ENCODE assay signal across 20 cellular contexts in the genomic region with DNA sequence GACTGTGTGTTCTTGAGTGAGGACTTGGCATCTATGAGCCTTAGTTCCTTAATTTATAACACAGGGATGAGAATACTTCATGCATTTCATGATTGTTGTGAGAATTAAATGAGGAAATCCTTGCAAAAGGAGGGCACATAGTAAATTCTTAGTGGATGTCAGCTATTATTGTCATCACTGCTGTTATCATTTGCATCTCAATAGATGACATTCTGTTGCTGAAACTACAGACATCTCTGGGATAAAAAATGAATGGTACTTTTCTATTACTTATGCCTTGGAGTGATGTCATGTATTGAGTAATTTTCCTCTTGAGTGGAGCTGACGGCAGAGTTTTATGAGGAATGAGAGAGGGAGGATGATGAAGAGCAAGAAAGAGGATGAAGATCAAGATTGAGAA.
DNase-seq lines count a peak whose midpoint lies in the region; ATAC-seq and TF ChIP-seq lines count a peak whose summit lies in the region.
"Had no signal": no experiment of that assay in that cellular context is flagged by ENCODE, and none has a peak within 500 bp of the region (broad histone marks: within the 10 kb centered on the region; RNA-seq: fewer than 3 reads in every experiment).

No MANE protein-coding gene starts in this region.

- no peak overlapping the region for H3K27ac ChIP-seq in GM23338 (ENCODE audit: low read depth)
- peak overlapping the region; percentile 79 for H3K27ac ChIP-seq in neural cell (ENCODE audit: low read length)
- H3K27ac ChIP-seq in testis = no peak overlapping the region

- H3K36me3 ChIP-seq in GM23338 (ENCODE audit: insufficient read depth) = no peaks in the 10 kb centered on the region
- no peaks in the 10 kb centered on the region for H3K36me3 ChIP-seq in neural cell (ENCODE audit: insufficient read depth, low read length)
- no peaks in the 10 kb centered on the region for H3K36me3 ChIP-seq in testis (ENCODE audit: low read depth, missing control alignments)
- H3K36me3 ChIP-seq: BE2C, MG63 had no signal

- H3K9me2 ChIP-seq in GM23338 (ENCODE audit: insufficient read depth) (no peaks in the 10 kb centered on the region), neural cell (ENCODE audit: insufficient read depth, low read length) (no peaks in the 10 kb centered on the region)

- TF ChIP-seq CTCF in AG10803 (conservative IDR thresholded peaks at IDR 0.05; ENCODE audit: low read length) (no peak), GM23338 (conservative IDR thresholded peaks at IDR 0.05; ENCODE audit: low read depth in 2 of 2) (no peak), neural cell (IDR thresholded peaks at IDR 0.05; ENCODE audit: poor library complexity, severe bottlenecking) (no peak), testis (IDR thresholded peaks at IDR 0.05) (no peak)

- TF ChIP-seq POLR2A in testis (IDR thresholded peaks at IDR 0.05) = no peak

- H3K4me2 ChIP-seq in GM23338 = peak overlapping the region; percentile 33
- no peak overlapping the region for H3K4me2 ChIP-seq in neural cell (ENCODE audit: low read length)

- H3F3A ChIP-seq in GM23338 (replicated peaks; ENCODE audit: low read depth) = no peaks in the 10 kb centered on the region
- H3F3A ChIP-seq in neural cell (ENCODE audit: insufficient read depth, low read length, poor library complexity, severe bottlenecking) = no peaks in the 10 kb centered on the region

- H3K27me3 ChIP-seq in GM23338 (ENCODE audit: insufficient read depth) (no peaks in the 10 kb centered on the region), neural cell (ENCODE audit: insufficient read depth, low read depth, low read length) (no peaks in the 10 kb centered on the region), testis (no peaks in the 10 kb centered on the region)
- H3K27me3 ChIP-seq: BE2C, MG63 had no signal

- H3K9me3 ChIP-seq in neural cell (ENCODE audit: low read length) = no peaks in the 10 kb centered on the region
- H3K9me3 ChIP-seq in testis = no peaks in the 10 kb centered on the region
- H3K9me3 ChIP-seq: BE2C, MG63 had no signal

- intact Hi-C loops in testis (cut with DNase I; ENCODE audit: low total_unique reads) = no loop called here

- H3K9ac ChIP-seq in neural cell (ENCODE audit: low read length) = peak overlapping the region; percentile 40

- H3K79me2 ChIP-seq in GM23338 (replicated peaks; ENCODE audit: insufficient read depth) (no peaks in the 10 kb centered on the region; the same call in 1 of the 2 replicates), neural cell (replicated peaks; ENCODE audit: insufficient read depth, low read length) (no peaks in the 10 kb centered on the region)

- no peaks in the 10 kb centered on the region for H3K36me3 Mint-ChIP-seq in GM23338 (ENCODE audit: low read depth)
- no peaks in the 10 kb centered on the region for H3K36me3 Mint-ChIP-seq in stimulated activated memory B cell treated with anti-CD40 and anti-IgM and Interleukin-4, amounts not matched to agents 10 μg/mL and 1 μg/mL and 100 μg/mL, for 72 hours

- H3K9me3 Mint-ChIP-seq in GM23338 = no peaks in the 10 kb centered on the region
- peaks cover 6% of the 10 kb centered on the region for H3K9me3 Mint-ChIP-seq in stimulated activated memory B cell treated with anti-CD40 and anti-IgM and Interleukin-4, amounts not matched to agents 10 μg/mL and 1 μg/mL and 100 μg/mL, for 72 hours

- H3K4me1 ChIP-seq in GM23338 (ENCODE audit: insufficient read depth) = peaks cover 10% of the 10 kb centered on the region
- H3K4me1 ChIP-seq in testis = no peaks in the 10 kb centered on the region
- H3K4me1 ChIP-seq: BE2C had no signal

- WGBS in testis, 2 donors = 68 to 92% methylated on average over 1 of the region's 1 CpG

- H3K4me1 Mint-ChIP-seq in GM23338 = peaks cover 13% of the 10 kb centered on the region
- no peaks in the 10 kb centered on the region for H3K4me1 Mint-ChIP-seq in stimulated activated memory B cell treated with anti-CD40 and anti-IgM and Interleukin-4, amounts not matched to agents 10 μg/mL and 1 μg/mL and 100 μg/mL, for 72 hours

- H3K27me3 Mint-ChIP-seq in GM23338 (ENCODE audit: insufficient read depth, low read depth, poor library complexity) = peaks cover 3% of the 10 kb centered on the region
- no peaks in the 10 kb centered on the region for H3K27me3 Mint-ChIP-seq in stimulated activated memory B cell treated with anti-CD40 and anti-IgM and Interleukin-4, amounts not matched to agents 10 μg/mL and 1 μg/mL and 100 μg/mL, for 72 hours

- ATAC-seq in GM23338 (no peak), SK-N-SH treated with all-trans-retinoic acid at 6 μM for 48 hours (no peak)
- ATAC-seq in stimulated activated memory B cell treated with anti-CD40 and anti-IgM and Interleukin-4, amounts not matched to agents 10 μg/mL and 1 μg/mL and 100 μg/mL, for 72 hours = no peak
- ATAC-seq: GM12878, Panc1 had no signal

- H3K4me3 ChIP-seq in AG10803 (ENCODE audit: low read length) = no peak overlapping the region
- no peak overlapping the region for H3K4me3 ChIP-seq in GM23338
- peak overlapping the region; percentile 15 for H3K4me3 ChIP-seq in neural cell (ENCODE audit: low read length)
- no peak overlapping the region for H3K4me3 ChIP-seq in testis
- H3K4me3 ChIP-seq: GM12878, MG63 had no signal

- H2AFZ ChIP-seq in GM23338 (no peak overlapping the region), neural cell (ENCODE audit: low read depth, low read length) (no peak overlapping the region)

- H3K27ac Mint-ChIP-seq in GM23338 = no peak overlapping the region
- no peak overlapping the region for H3K27ac Mint-ChIP-seq in stimulated activated memory B cell treated with anti-CD40 and anti-IgM and Interleukin-4, amounts not matched to agents 10 μg/mL and 1 μg/mL and 100 μg/mL, for 72 hours

- TF ChIP-seq EP300 in neural cell (conservative IDR thresholded peaks at IDR 0.05; ENCODE audit: poor library complexity, severe bottlenecking) = peak; percentile 88

- TF ChIP-seq RAD21 in neural cell (conservative IDR thresholded peaks at IDR 0.05) = no peak

- no peaks in the 10 kb centered on the region for H4K20me1 ChIP-seq in GM23338 (replicated peaks; ENCODE audit: insufficient read depth)
- no peaks in the 10 kb centered on the region for H4K20me1 ChIP-seq in neural cell (ENCODE audit: insufficient read depth)

- peak; percentile 72 for DNase-seq in AG10803 (ENCODE audit: low read depth)
- no peak for DNase-seq in GM23338 (ENCODE audit: low spot score)
- DNase-seq in NCI-H345 treated with DMSO at 0.1 percent for 48 hours (lab: John Stamatoyannopoulos, UW; ENCODE audit: unreplicated experiment) = no peak
- DNase-seq in testis = no peak
- DNase-seq: BE2C; Kasumi-1; MG63; NCI-H1092 treated with DMSO at 0.1 percent for 48 hours; NCI-H146; NCI-H2029; NCI-H2227 treated with DMSO at 0.1 percent for 48 hours; NCI-H774; NK-92 treated with Interleukin-12 subunit alpha and Interleukin-12 subunit beta, amount 100 ng/mL, for 24 hours; SIG-M5; T-helper 1 cell had no signal

- H3K4me3 Mint-ChIP-seq in GM23338 = no peak overlapping the region
- no peak overlapping the region for H3K4me3 Mint-ChIP-seq in stimulated activated memory B cell treated with anti-CD40 and anti-IgM and Interleukin-4, amounts not matched to agents 10 μg/mL and 1 μg/mL and 100 μg/mL, for 72 hours

TF ChIP-seq in GM23338, 12 proteins besides CTCF, POLR2A, EP300 and RAD21:
- TF ChIP-seq NANOG (IDR thresholded peaks at IDR 0.05; ENCODE audit: borderline replicate concordance) = no peak

TF ChIP-seq in SK-N-SH treated with all-trans-retinoic acid at 6 μM for 48 hours, 23 proteins besides CTCF, POLR2A, EP300 and RAD21:
- TF ChIP-seq ISL1 (CRISPR knock-in tag; IDR thresholded peaks at IDR 0.05) = 0 out of 2 replicates have a peak, but pooled peaks have one; percentile 8
- TF ChIP-seq BACH2 (CRISPR knock-in tag; IDR thresholded peaks at IDR 0.05; ENCODE audit: borderline replicate concordance) = no peak
- TF ChIP-seq, protein P1, sequence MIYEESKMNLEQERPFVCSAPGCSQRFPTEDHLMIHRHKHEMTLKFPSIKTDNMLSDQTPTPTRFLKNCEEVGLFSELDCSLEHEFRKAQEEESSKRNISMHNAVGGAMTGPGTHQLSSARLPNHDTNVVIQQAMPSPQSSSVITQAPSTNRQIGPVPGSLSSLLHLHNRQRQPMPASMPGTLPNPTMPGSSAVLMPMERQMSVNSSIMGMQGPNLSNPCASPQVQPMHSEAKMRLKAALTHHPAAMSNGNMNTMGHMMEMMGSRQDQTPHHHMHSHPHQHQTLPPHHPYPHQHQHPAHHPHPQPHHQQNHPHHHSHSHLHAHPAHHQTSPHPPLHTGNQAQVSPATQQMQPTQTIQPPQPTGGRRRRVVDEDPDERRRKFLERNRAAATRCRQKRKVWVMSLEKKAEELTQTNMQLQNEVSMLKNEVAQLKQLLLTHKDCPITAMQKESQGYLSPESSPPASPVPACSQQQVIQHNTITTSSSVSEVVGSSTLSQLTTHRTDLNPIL (CRISPR knock-in tag; IDR thresholded peaks at IDR 0.05; ENCODE audit: low read depth) = 0 out of 2 replicates have a peak, but pooled peaks have one; percentile 12
- no peak for TF ChIP-seq ZNF8 (CRISPR knock-in tag; IDR thresholded peaks at IDR 0.05)

TF ChIP-seq in neural cell, 6 proteins besides CTCF, POLR2A, EP300 and RAD21 (continues in another document):
- TF ChIP-seq MXI1 (conservative IDR thresholded peaks at IDR 0.05; ENCODE audit: poor library complexity, severe bottlenecking) = no peak
- no peak for TF ChIP-seq TAF1 (IDR thresholded peaks at IDR 0.05; ENCODE audit: low read depth)
- TF ChIP-seq POLR2AphosphoS5 (IDR thresholded peaks at IDR 0.05) = peak; percentile 30
- TF ChIP-seq, protein P2, sequence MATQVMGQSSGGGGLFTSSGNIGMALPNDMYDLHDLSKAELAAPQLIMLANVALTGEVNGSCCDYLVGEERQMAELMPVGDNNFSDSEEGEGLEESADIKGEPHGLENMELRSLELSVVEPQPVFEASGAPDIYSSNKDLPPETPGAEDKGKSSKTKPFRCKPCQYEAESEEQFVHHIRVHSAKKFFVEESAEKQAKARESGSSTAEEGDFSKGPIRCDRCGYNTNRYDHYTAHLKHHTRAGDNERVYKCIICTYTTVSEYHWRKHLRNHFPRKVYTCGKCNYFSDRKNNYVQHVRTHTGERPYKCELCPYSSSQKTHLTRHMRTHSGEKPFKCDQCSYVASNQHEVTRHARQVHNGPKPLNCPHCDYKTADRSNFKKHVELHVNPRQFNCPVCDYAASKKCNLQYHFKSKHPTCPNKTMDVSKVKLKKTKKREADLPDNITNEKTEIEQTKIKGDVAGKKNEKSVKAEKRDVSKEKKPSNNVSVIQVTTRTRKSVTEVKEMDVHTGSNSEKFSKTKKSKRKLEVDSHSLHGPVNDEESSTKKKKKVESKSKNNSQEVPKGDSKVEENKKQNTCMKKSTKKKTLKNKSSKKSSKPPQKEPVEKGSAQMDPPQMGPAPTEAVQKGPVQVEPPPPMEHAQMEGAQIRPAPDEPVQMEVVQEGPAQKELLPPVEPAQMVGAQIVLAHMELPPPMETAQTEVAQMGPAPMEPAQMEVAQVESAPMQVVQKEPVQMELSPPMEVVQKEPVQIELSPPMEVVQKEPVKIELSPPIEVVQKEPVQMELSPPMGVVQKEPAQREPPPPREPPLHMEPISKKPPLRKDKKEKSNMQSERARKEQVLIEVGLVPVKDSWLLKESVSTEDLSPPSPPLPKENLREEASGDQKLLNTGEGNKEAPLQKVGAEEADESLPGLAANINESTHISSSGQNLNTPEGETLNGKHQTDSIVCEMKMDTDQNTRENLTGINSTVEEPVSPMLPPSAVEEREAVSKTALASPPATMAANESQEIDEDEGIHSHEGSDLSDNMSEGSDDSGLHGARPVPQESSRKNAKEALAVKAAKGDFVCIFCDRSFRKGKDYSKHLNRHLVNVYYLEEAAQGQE (IDR thresholded peaks at IDR 0.05; ENCODE audit: borderline replicate concordance) = no peak
